12 cellular contexts compared by ENCODE assay signal in genomic region chr2:46444732-46445131, GRCh38. TPM values are rescaled to one million over a fixed set of nuclear protein-coding genes. Genes with fewer than 3 reads are reported as not detected.
"Had no signal": no experiment of that assay in that cellular context is flagged by ENCODE, and none has a peak within 500 bp of the region (broad histone marks: within the 10 kb centered on the region; RNA-seq: fewer than 3 reads in every experiment).

No MANE protein-coding gene starts in this region.

- H3K4me3 ChIP-seq: GM23248, GM23338, HAP-1 had no signal

- H3K36me3 ChIP-seq: HAP-1 had no signal

- H3K4me1 Mint-ChIP-seq: GM23338, H9 had no signal

- H3K4me1 ChIP-seq: HAP-1 had no signal

- H3K27ac Mint-ChIP-seq: GM23338, H9, HFFc6 had no signal

- H3K4me3 Mint-ChIP-seq: GM23338, H9, HFFc6 had no signal

- H3K9me3 Mint-ChIP-seq: GM23338 had no signal

- H3K9me3 ChIP-seq: HAP-1 had no signal

- FAIRE-seq: H1, H54 had no signal

- DNase-seq: GM23248, GOT3, H7, H9, HCEC 1CT, HFFc6 had no signal

- H3K9ac ChIP-seq: GM23248 had no signal

- H2AFZ ChIP-seq: GM23248, GM23338 had no signal

- ATAC-seq: GM23338, HCT116 had no signal

- H3K27ac ChIP-seq: GM23248 had no signal

- H3K4me2 ChIP-seq: GM23338 had no signal

RNA-seq across cellular contexts. Expression of gene TMEM247, which starts 34.6 kb away (rescaled TPM):
- total RNA-seq: GM23248, GM23338, H1, H4, H7, H9, HFFc6 had no signal
- polyA plus RNA-seq: GM23248, GM23338, H1 had no signal
